1 cellular context compared by ENCODE assay signal in the genomic region with DNA sequence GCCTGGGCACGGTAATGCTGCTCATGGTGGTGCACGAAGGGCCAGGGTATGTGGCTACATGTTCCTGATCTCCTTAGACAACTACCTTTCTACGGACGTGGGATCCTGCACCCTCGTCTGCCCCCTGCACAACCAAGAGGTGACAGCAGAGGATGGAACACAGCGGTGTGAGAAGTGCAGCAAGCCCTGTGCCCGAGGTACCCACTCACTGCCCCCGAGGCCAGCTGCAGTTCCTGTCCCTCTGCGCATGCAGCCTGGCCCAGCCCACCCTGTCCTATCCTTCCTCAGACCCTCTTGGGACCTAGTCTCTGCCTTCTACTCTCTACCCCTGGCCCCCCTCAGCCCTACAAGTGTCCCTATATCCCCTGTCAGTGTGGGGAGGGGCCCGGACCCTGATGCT.
TF ChIP-seq lines count a peak whose summit lies in the region.

No MANE protein-coding gene starts in this region.

TF ChIP-seq in WTC11, 78 proteins besides CTCF, POLR2A, EP300 and RAD21:
- TF ChIP-seq GTF2I (CRISPR knock-in tag; conservative IDR thresholded peaks at IDR 0.05) = no peak
- TF ChIP-seq, protein P1, sequence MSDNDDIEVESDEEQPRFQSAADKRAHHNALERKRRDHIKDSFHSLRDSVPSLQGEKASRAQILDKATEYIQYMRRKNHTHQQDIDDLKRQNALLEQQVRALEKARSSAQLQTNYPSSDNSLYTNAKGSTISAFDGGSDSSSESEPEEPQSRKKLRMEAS (CRISPR knock-in tag; IDR thresholded peaks at IDR 0.05) = no peak
- TF ChIP-seq STAT6 (CRISPR knock-in tag; conservative IDR thresholded peaks at IDR 0.05; ENCODE audit: low read depth) = no peak
- no peak for TF ChIP-seq NFYB (CRISPR knock-in tag; conservative IDR thresholded peaks at IDR 0.05; ENCODE audit: low read depth)
- no peak for TF ChIP-seq PRRX2 (CRISPR knock-in tag; IDR thresholded peaks at IDR 0.05)
- no peak for TF ChIP-seq TEAD4 (CRISPR knock-in tag; IDR thresholded peaks at IDR 0.05)
- TF ChIP-seq, protein P2, sequence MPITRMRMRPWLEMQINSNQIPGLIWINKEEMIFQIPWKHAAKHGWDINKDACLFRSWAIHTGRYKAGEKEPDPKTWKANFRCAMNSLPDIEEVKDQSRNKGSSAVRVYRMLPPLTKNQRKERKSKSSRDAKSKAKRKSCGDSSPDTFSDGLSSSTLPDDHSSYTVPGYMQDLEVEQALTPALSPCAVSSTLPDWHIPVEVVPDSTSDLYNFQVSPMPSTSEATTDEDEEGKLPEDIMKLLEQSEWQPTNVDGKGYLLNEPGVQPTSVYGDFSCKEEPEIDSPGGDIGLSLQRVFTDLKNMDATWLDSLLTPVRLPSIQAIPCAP (CRISPR knock-in tag; IDR thresholded peaks at IDR 0.05) = no peak
- TF ChIP-seq, protein P3, sequence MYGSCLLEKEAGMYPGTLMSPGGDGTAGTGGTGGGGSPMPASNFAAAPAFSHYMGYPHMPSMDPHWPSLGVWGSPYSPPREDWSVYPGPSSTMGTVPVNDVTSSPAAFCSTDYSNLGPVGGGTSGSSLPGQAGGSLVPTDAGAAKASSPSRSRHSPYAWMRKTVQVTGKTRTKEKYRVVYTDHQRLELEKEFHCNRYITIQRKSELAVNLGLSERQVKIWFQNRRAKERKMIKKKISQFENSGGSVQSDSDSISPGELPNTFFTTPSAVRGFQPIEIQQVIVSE (CRISPR knock-in tag; IDR thresholded peaks at IDR 0.05; ENCODE audit: borderline replicate concordance) = no peak
- TF ChIP-seq JUN (CRISPR knock-in tag; IDR thresholded peaks at IDR 0.05) = no peak
- no peak for TF ChIP-seq FOXP1 (CRISPR knock-in tag; IDR thresholded peaks at IDR 0.05; ENCODE audit: borderline replicate concordance)
